Comparison of ENCODE assay signal across 14 cellular contexts in the genomic region with DNA sequence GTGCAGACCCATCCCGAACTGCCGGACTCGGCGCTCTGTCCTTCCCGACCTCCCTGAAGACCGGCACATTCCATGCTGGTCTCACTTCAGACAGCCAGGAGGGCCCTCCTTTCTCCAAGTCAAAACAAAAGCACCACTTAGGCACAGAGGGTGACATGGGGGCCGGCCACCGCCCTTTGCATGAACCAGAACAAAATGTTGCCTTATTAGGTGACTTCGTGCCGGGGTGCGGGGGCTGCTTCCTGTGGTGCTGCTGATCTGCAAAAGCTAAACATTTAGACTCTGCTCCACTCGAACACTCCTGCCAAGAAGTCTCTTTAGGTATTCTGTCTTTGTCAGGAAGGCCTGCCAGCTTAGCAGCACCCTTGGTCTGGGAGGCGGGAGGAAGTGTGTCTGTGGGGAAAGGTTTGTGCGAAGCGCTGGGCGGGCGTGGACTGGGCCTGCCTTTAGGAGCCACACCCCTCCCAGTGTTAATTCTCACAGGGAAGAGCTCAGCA.
A peak's percentile ranks its signal among the peaks of the same experiment; 100 is the strongest.
DNase-seq lines count a peak whose midpoint lies in the region; ATAC-seq, FAIRE-seq and TF ChIP-seq lines count a peak whose summit lies in the region.
"Had no signal": no experiment of that assay in that cellular context is flagged by ENCODE, and none has a peak within 500 bp of the region (broad histone marks: within the 10 kb centered on the region; RNA-seq: fewer than 3 reads in every experiment).

No MANE protein-coding gene starts in this region.

- CTCF ChIA-PET in Caco-2 (lab: Charles Lee): no interaction called here

- no peaks in the 10 kb centered on the region for H3K27me3 ChIP-seq in bronchial epithelial cell (ENCODE audit: control insufficient read depth, insufficient read depth, low read length)
- H3K27me3 ChIP-seq in right atrium auricular region: no peaks in the 10 kb centered on the region
- no peaks in the 10 kb centered on the region for H3K27me3 ChIP-seq in Caco-2 (replicated peaks; ENCODE audit: control insufficient read depth, insufficient read depth, low read length)
- H3K27me3 ChIP-seq: brain microvascular endothelial cell had no signal

- no peaks in the 10 kb centered on the region for H3K36me3 ChIP-seq in bronchial epithelial cell (ENCODE audit: control insufficient read depth, insufficient read depth, low read length)
- no peaks in the 10 kb centered on the region for H3K36me3 ChIP-seq in right atrium auricular region
- H3K36me3 ChIP-seq in Caco-2 (ENCODE audit: control insufficient read depth, insufficient read depth, low read length): no peaks in the 10 kb centered on the region
- H3K36me3 ChIP-seq: brain microvascular endothelial cell had no signal

- POLR2A ChIA-PET in Caco-2 (lab: Charles Lee): no interaction called here

- peaks cover 1% of the 10 kb centered on the region for H3K9me3 Mint-ChIP-seq in progenitor cell of endocrine pancreas (ENCODE audit: low read depth)
- H3K9me3 Mint-ChIP-seq in Caco-2 (ENCODE audit: unreplicated experiment): no peaks in the 10 kb centered on the region
- H3K9me3 Mint-ChIP-seq: naive thymus-derived CD8-positive, alpha-beta T cell; T-helper 1 cell treated with Interleukin-12 subunit alpha and Interleukin-12 subunit beta and Interleukin-4 antibody, amounts not matched to agents 30 μg/mL and 1 μg/mL, for 36 hours had no signal

- FAIRE-seq in bronchial epithelial cell (lab: Jason Lieb, UNC): no peak

- TF ChIP-seq CTCF in bronchial epithelial cell (IDR thresholded peaks at IDR 0.05; ENCODE audit: insufficient read depth, low read length, severe bottlenecking) (no peak), right atrium auricular region (IDR thresholded peaks at IDR 0.05) (no peak), omental fat pad (IDR thresholded peaks at IDR 0.05) (no peak), progenitor cell of endocrine pancreas (IDR thresholded peaks at IDR 0.05; ENCODE audit: unreplicated experiment) (no peak), Caco-2 (IDR thresholded peaks at IDR 0.05; ENCODE audit: insufficient read depth in 1 of 2, low read depth in 1 of 2, low read length in 1 of 2, severe bottlenecking in 1 of 2, unreplicated experiment in 1 of 2) (no peak)

- peak; percentile 88 for ATAC-seq in omental fat pad (ENCODE audit: low FRiP score)
- ATAC-seq: naive thymus-derived CD8-positive, alpha-beta T cell had no signal

- no peak overlapping the region for H3K4me3 Mint-ChIP-seq in progenitor cell of endocrine pancreas (ENCODE audit: low read depth)
- no peak overlapping the region for H3K4me3 Mint-ChIP-seq in Caco-2 (ENCODE audit: unreplicated experiment)
- H3K4me3 Mint-ChIP-seq: naive thymus-derived CD8-positive, alpha-beta T cell; T-helper 1 cell treated with Interleukin-12 subunit alpha and Interleukin-12 subunit beta and Interleukin-4 antibody, amounts not matched to agents 30 μg/mL and 1 μg/mL, for 36 hours had no signal

- H3K4me3 ChIP-seq in bronchial epithelial cell (ENCODE audit: low read depth, low read length) (no peak overlapping the region), right atrium auricular region (no peak overlapping the region), Caco-2 (ENCODE audit: low read depth, low read length) (no peak overlapping the region)

- intact Hi-C loops in Caco-2 (cut with micrococcal nuclease; ENCODE audit: unreplicated experiment): no loop called here

- H3K27ac ChIP-seq in right atrium auricular region: no peak overlapping the region
- H3K27ac ChIP-seq: brain microvascular endothelial cell had no signal

- peaks cover 30% of the 10 kb centered on the region for H3K27me3 Mint-ChIP-seq in progenitor cell of endocrine pancreas
- peaks cover 7% of the 10 kb centered on the region for H3K27me3 Mint-ChIP-seq in Caco-2 (ENCODE audit: insufficient read depth, unreplicated experiment)

- no peaks in the 10 kb centered on the region for H3K4me1 ChIP-seq in right atrium auricular region
- H3K4me1 ChIP-seq in Caco-2: no peaks in the 10 kb centered on the region

- no peaks in the 10 kb centered on the region for H3K36me3 Mint-ChIP-seq in progenitor cell of endocrine pancreas (ENCODE audit: insufficient read depth)
- H3K36me3 Mint-ChIP-seq in Caco-2 (ENCODE audit: insufficient read depth, unreplicated experiment): no peaks in the 10 kb centered on the region
- H3K36me3 Mint-ChIP-seq: naive thymus-derived CD8-positive, alpha-beta T cell had no signal

- no peak overlapping the region for H3K27ac Mint-ChIP-seq in progenitor cell of endocrine pancreas
- no peak overlapping the region for H3K27ac Mint-ChIP-seq in Caco-2 (ENCODE audit: unreplicated experiment)
- H3K27ac Mint-ChIP-seq: naive thymus-derived CD8-positive, alpha-beta T cell; T-helper 1 cell treated with Interleukin-12 subunit alpha and Interleukin-12 subunit beta and Interleukin-4 antibody, amounts not matched to agents 30 μg/mL and 1 μg/mL, for 36 hours had no signal

- H3K9me3 ChIP-seq in right atrium auricular region (no peaks in the 10 kb centered on the region), Caco-2 (no peaks in the 10 kb centered on the region)

- BruUV-seq in Caco-2 (replicated peaks; lab: Mats Ljungman, UMichigan): no TSS peak

- DNase-seq in ELF-1 (ENCODE audit: low read depth, low spot score) (peak; percentile 35), bronchial epithelial cell (ENCODE audit: low read depth) (peak; percentile 10), right atrium auricular region (ENCODE audit: low spot score) (peak; percentile 57), omental fat pad (ENCODE audit: low spot score) (no peak), progenitor cell of endocrine pancreas (ENCODE audit: low spot score, unreplicated experiment) (no peak), Caco-2 (no peak)
- DNase-seq in stimulated activated CD4-positive, alpha-beta T cell treated with anti-CD3 and anti-CD28 coated beads, Interleukin-4, amount 100 ng/mL, for 24 hours: no peak
- DNase-seq in activated naive CD4-positive, alpha-beta T cell treated with Interleukin-2 at 50 U/mL for 16 hours: no peak
- DNase-seq: ACHN; activated CD4-positive, alpha-beta T cell treated with anti-CD3 and anti-CD28 coated beads, Interleukin-2, amount 50 U/mL, for 1 hour; brain microvascular endothelial cell; DMS 273 treated with DMSO at 0.1 percent for 48 hours; naive thymus-derived CD8-positive, alpha-beta T cell had no signal

- H3K4me1 Mint-ChIP-seq in progenitor cell of endocrine pancreas (ENCODE audit: low read depth) (peaks cover 5% of the 10 kb centered on the region), Caco-2 (ENCODE audit: low read depth, unreplicated experiment) (no peaks in the 10 kb centered on the region)
- H3K4me1 Mint-ChIP-seq: naive thymus-derived CD8-positive, alpha-beta T cell had no signal

Comparison
In these comparisons a context has a peak if more than half of its experiments do, and no peak if none do; other contexts are left out.
1. DNase-seq: peak in ELF-1 (single experiment), bronchial epithelial cell (single experiment) and right atrium auricular region (single experiment); none in omental fat pad (single experiment), stimulated activated CD4-positive, alpha-beta T cell treated with anti-CD3 and anti-CD28 coated beads, Interleukin-4, amount 100 ng/mL, for 24 hours (single experiment), progenitor cell of endocrine pancreas (single experiment), activated naive CD4-positive, alpha-beta T cell treated with Interleukin-2 at 50 U/mL for 16 hours (single experiment) and Caco-2 (0 of 2).